In the genomic region with DNA sequence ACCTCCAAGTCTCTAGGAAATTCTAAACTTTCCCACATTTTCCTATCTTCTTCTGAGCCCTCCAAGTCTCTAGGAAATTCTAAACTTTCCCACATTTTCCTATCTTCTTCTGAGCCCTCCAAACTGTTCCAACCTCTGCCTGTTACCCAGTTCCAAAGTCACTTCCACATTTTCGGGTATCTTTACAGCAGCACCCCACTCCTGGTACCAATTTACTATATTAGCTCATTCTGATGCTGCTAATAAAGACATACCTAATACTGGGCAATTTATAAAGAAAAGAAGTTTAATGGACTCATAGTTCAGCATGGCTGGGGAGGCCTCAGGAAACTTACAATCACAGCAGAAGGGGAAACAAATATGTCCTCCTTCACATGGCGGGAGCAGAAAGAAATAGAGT, we compare ENCODE assay signal across 2 cellular contexts.
DNase-seq lines count a peak whose midpoint lies in the region; ATAC-seq, FAIRE-seq and TF ChIP-seq lines count a peak whose summit lies in the region.
"Not testable (repeated sequence)": the region's sequence is repeated elsewhere in the genome, so short reads cannot be mapped to it uniquely, and the experiment has no call there.

No MANE protein-coding gene starts in this region.

- not testable (repeated sequence) for FAIRE-seq in K562 (lab: Jason Lieb, UNC)

- not testable (repeated sequence) for H3K4me2 ChIP-seq in K562 (ENCODE audit: insufficient read depth, low read length)

- H3K9ac ChIP-seq in K562 (ENCODE audit: insufficient read depth in 1 of 2, low read depth in 2 of 2, low read length in 2 of 2) = not testable (repeated sequence)

- H3K27me3 ChIP-seq in K562 (ENCODE audit: control insufficient read depth in 2 of 2, insufficient read depth in 2 of 2, low read length in 2 of 2) = not testable (repeated sequence)

- H2AFZ ChIP-seq in K562 (ENCODE audit: low read depth, low read length) = not testable (repeated sequence)

- not testable (repeated sequence) for TF ChIP-seq POLR2A in K562 (conservative IDR thresholded peaks at IDR 0.05)

- not testable (repeated sequence) for H3K4me3 ChIP-seq in HEK293 (ENCODE audit: low read depth, low read length); K562

- not testable (repeated sequence) for H3K36me3 ChIP-seq in HEK293 (ENCODE audit: control insufficient read depth in 2 of 2, insufficient read depth in 1 of 2, low read length in 2 of 2); K562 (ENCODE audit: control insufficient read depth, insufficient read depth, low read length)

- BruUV-seq in K562 (replicated peaks; lab: Mats Ljungman, UMichigan) = not testable (repeated sequence)

- TF ChIP-seq EP300 in K562 (IDR thresholded peaks at IDR 0.05; ENCODE audit: low read length) = not testable (repeated sequence)

- CTCF ChIA-PET in HEK293 (lab: Yijun Ruan, JAX); K562 (lab: Yijun Ruan, JAX; ENCODE audit: low intra/inter-chr PET ratio): not testable (repeated sequence)

- not testable (repeated sequence) for H3K79me2 ChIP-seq in K562 (ENCODE audit: control insufficient read depth, insufficient read depth, low read length)

- not testable (repeated sequence) for H3K9me1 ChIP-seq in K562 (ENCODE audit: control insufficient read depth, insufficient read depth, low read length)

- not testable (repeated sequence) for ATAC-seq in K562

- not testable (repeated sequence) for H3K4me1 ChIP-seq in HEK293 (ENCODE audit: control insufficient read depth, insufficient read depth, low read length)
- peaks cover 9 to 12% of the 10 kb centered on the region in 2 experiments; a peak in 4 of 5 replicates for H3K4me1 ChIP-seq in K562 (replicated peaks in 1 of 2; ENCODE audit: control insufficient read depth in 2 of 2, insufficient read depth in 2 of 2, low read length in 2 of 2)

- POLR2A ChIA-PET in HEK293 (lab: Yijun Ruan, JAX); K562 (lab: Yijun Ruan, JAX): not testable (repeated sequence)

- H3K27ac ChIP-seq in HEK293 (ENCODE audit: extremely low read depth, low read depth, low read length); K562 (ENCODE audit: extremely low read depth, low read depth, low read length): not testable (repeated sequence)

- TF ChIP-seq CTCF in HEK293 (tag by site-specific recombination; IDR thresholded peaks at IDR 0.05); K562 (IDR thresholded peaks at IDR 0.05 in 2 of 3, conservative IDR thresholded peaks at IDR 0.05 in 1 of 3; ENCODE audit: insufficient read depth in 2 of 3, low read depth in 1 of 3, low read length in 3 of 3): not testable (repeated sequence)

- DNase-seq in K562 (ENCODE audit: extremely low read depth in 1 of 4, low spot score in 3 of 4) = not testable (repeated sequence)

- TF ChIP-seq RAD21 in K562 (CRISPR knock-in tag; conservative IDR thresholded peaks at IDR 0.05 in 1 of 2, IDR thresholded peaks at IDR 0.05 in 1 of 2) = not testable (repeated sequence)

- H4K20me1 ChIP-seq in K562 (replicated peaks; ENCODE audit: control insufficient read depth, insufficient read depth, low read length) = not testable (repeated sequence)

- 50% methylated on average over 2 of the region's 2 CpGs for WGBS in K562 (ENCODE audit: insufficient coverage, low coverage, missing lambda C conversion rate)

- intact Hi-C loops in K562 (cut with micrococcal nuclease) = not testable (repeated sequence)

- in situ Hi-C loops in K562 (cut with MboI) = not testable (repeated sequence)

- not testable (repeated sequence) for H3K9me3 ChIP-seq in HEK293 (ENCODE audit: control insufficient read depth, insufficient read depth, low read depth, low read length); K562 (replicated peaks; ENCODE audit: control insufficient read depth, insufficient read depth, low read depth, low read length)

TF ChIP-seq in HEK293, 187 proteins besides CTCF, POLR2A, EP300 and RAD21:
- TF ChIP-seq ZNF707 (tag by site-specific recombination; IDR thresholded peaks at IDR 0.05) = peak; percentile 93

TF ChIP-seq in K562, 482 proteins besides CTCF, POLR2A, EP300 and RAD21:
- peak; percentile 96 for TF ChIP-seq ZNF707 (CRISPR knock-in tag; conservative IDR thresholded peaks at IDR 0.05)
- TF ChIP-seq TRIM28 (IDR thresholded peaks at IDR 0.05) = 0 out of 2 replicates have a peak, but pooled peaks have one; percentile 41
- peak; percentile 7 for TF ChIP-seq ZNF280A (IDR thresholded peaks at IDR 0.05; ENCODE audit: low read depth, partially characterized antibody)
